19 cellular contexts compared by ENCODE assay signal in the genomic region with DNA sequence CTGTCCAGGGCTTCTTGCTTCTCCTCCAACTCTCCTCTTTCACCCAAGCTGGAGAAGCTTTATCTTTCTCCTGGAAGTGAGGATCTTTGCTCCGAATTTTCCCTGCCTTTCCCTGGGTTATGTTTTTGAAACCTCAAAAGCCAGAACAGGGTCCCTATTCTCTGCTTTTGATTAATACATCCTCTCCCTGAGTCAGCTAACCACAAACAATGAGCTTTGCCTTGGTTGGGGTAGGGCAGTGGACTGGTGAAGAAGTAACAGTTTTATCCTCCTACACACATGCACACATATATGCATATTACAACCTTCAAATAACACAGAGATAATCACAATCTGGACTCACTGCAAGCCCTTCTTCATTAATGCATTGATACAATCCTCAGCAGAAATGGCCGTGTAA. TPM values are rescaled to one million over a fixed set of nuclear protein-coding genes. Genes with fewer than 3 reads are reported as not detected.
DNase-seq lines count a peak whose midpoint lies in the region; ATAC-seq and TF ChIP-seq lines count a peak whose summit lies in the region.
"Had no signal": no experiment of that assay in that cellular context is flagged by ENCODE, and none has a peak within 500 bp of the region (broad histone marks: within the 10 kb centered on the region; RNA-seq: fewer than 3 reads in every experiment).

No MANE protein-coding gene starts in this region.

- peak overlapping the region in 10 of 11 experiments; percentile 23 to 83 (median 69); a peak in 11 of 22 replicates for H3K4me2 ChIP-seq in BLaER1 treated with 17β-estradiol and CSF1 and Interleukin-3, amounts not matched to agents 10 nM and 100 nM
- peak overlapping the region; percentile 41 for H3K4me2 ChIP-seq in Loucy (ENCODE audit: low read depth, low read length, poor library complexity, severe bottlenecking)
- H3K4me2 ChIP-seq: PC-9 had no signal

- H3F3A ChIP-seq in Loucy (ENCODE audit: low read depth): no peaks in the 10 kb centered on the region

- H3K36me3 ChIP-seq in BLaER1 treated with 17β-estradiol and CSF1 and Interleukin-3, amounts not matched to agents 10 nM and 100 nM: no peaks in the 10 kb centered on the region
- H3K36me3 ChIP-seq in Loucy (ENCODE audit: insufficient read depth, low read length) (no peaks in the 10 kb centered on the region), lower lobe of right lung (no peaks in the 10 kb centered on the region)
- H3K36me3 ChIP-seq: adrenal gland, thyroid gland had no signal

- no peak overlapping the region for H3K27ac ChIP-seq in BLaER1 treated with 17β-estradiol and CSF1 and Interleukin-3, amounts not matched to agents 10 nM and 100 nM
- H3K27ac ChIP-seq in lower lobe of right lung: no peak overlapping the region
- H3K27ac ChIP-seq: adrenal gland, parathyroid adenoma, PC-9, thyroid gland had no signal

- ATAC-seq in activated B cell treated with CpG ODN at 0.5 μM for 24 hours (ENCODE audit: low read depth) (no peak), GM21576 (IDR thresholded peaks at IDR 0.05; ENCODE audit: unreplicated experiment) (no peak), lower lobe of right lung (no peak), HG02840 (IDR thresholded peaks at IDR 0.05; ENCODE audit: low FRiP score, unreplicated experiment) (no peak)
- ATAC-seq: activated T-cell treated with anti-CD3 and anti-CD28 coated beads, Interleukin-2, amount 50 U/mL, for 72 hours had no signal

- intact Hi-C loops in activated B cell treated with CpG ODN at 0.5 μM for 24 hours (cut with micrococcal nuclease) (no loop called here), lower lobe of right lung (cut with DNase I) (no loop called here)

- no peaks in the 10 kb centered on the region for H3K27me3 Mint-ChIP-seq in activated B cell treated with CpG ODN at 0.5 μM for 24 hours
- H3K27me3 Mint-ChIP-seq in type B pancreatic cell: no peaks in the 10 kb centered on the region

- H3K9ac ChIP-seq in BLaER1 treated with 17β-estradiol and CSF1 and Interleukin-3, amounts not matched to agents 10 nM and 100 nM: no peak overlapping the region
- H3K9ac ChIP-seq in Loucy (ENCODE audit: low read depth, low read length, poor library complexity, severe bottlenecking): peak overlapping the region; percentile 31
- H3K9ac ChIP-seq: parathyroid adenoma had no signal

- H3K9me2 ChIP-seq in Loucy (replicated peaks; ENCODE audit: low read depth, low read length): no peaks in the 10 kb centered on the region

- H3K4me1 ChIP-seq in BLaER1 treated with 17β-estradiol and CSF1 and Interleukin-3, amounts not matched to agents 10 nM and 100 nM: peaks cover 28 to 37% (median 35%) of the 10 kb centered on the region in 10 experiments
- H3K4me1 ChIP-seq in Loucy (ENCODE audit: insufficient read depth, low read length, poor library complexity, severe bottlenecking): peaks cover 32% of the 10 kb centered on the region
- peaks cover 16% of the 10 kb centered on the region for H3K4me1 ChIP-seq in lower lobe of right lung
- H3K4me1 ChIP-seq: adrenal gland, parathyroid adenoma, thyroid gland had no signal

- TF ChIP-seq CTCF in Loucy (conservative IDR thresholded peaks at IDR 0.05; ENCODE audit: low read length) (no peak), activated B cell treated with CpG ODN at 0.5 μM for 24 hours (IDR thresholded peaks at IDR 0.05) (no peak), type B pancreatic cell (conservative IDR thresholded peaks at IDR 0.05) (no peak), lower lobe of right lung (IDR thresholded peaks at IDR 0.05) (no peak)

- H3K4me3 ChIP-seq in BLaER1 treated with 17β-estradiol and CSF1 and Interleukin-3, amounts not matched to agents 10 nM and 100 nM: no peak overlapping the region
- H3K4me3 ChIP-seq in Loucy (ENCODE audit: low read length, poor library complexity, severe bottlenecking) (no peak overlapping the region), lower lobe of right lung (no peak overlapping the region)
- H3K4me3 ChIP-seq: adrenal gland, PC-9, thyroid gland had no signal

- H4K20me1 ChIP-seq in BLaER1 treated with 17β-estradiol and CSF1 and Interleukin-3, amounts not matched to agents 10 nM and 100 nM: no peaks in the 10 kb centered on the region
- H4K20me1 ChIP-seq in Loucy (ENCODE audit: insufficient read depth, low read length, poor library complexity, severe bottlenecking): no peaks in the 10 kb centered on the region

- no peaks in the 10 kb centered on the region for H3K9me3 Mint-ChIP-seq in activated B cell treated with CpG ODN at 0.5 μM for 24 hours
- H3K9me3 Mint-ChIP-seq in type B pancreatic cell: peaks cover 7% of the 10 kb centered on the region

- H3K4me1 Mint-ChIP-seq in activated B cell treated with CpG ODN at 0.5 μM for 24 hours (peaks cover 47% of the 10 kb centered on the region), type B pancreatic cell (ENCODE audit: unreplicated experiment) (peaks cover 15% of the 10 kb centered on the region)

- POLR2A ChIA-PET in activated B cell treated with CpG ODN at 0.5 μM for 24 hours (lab: Charles Lee): interaction anchor here (0.6 to 3.9 kb wide), 11 partner anchors 25 to 802 kb away, joined by 3 to 187 read pairs (median 5); partner anchors contain the start of gene TRIM13

- H3K27ac Mint-ChIP-seq in activated B cell treated with CpG ODN at 0.5 μM for 24 hours (peak overlapping the region; percentile 95), type B pancreatic cell (no peak overlapping the region)
- H3K27ac Mint-ChIP-seq: activated T-cell treated with anti-CD3 and anti-CD28 coated beads, Interleukin-2, amount 50 U/mL, for 72 hours had no signal

- H3K36me3 Mint-ChIP-seq in activated B cell treated with CpG ODN at 0.5 μM for 24 hours (ENCODE audit: low read depth) (no peaks in the 10 kb centered on the region), type B pancreatic cell (peaks cover 1% of the 10 kb centered on the region)

- H2AFZ ChIP-seq in Loucy (ENCODE audit: low read length): no peak overlapping the region
- H2AFZ ChIP-seq: parathyroid adenoma, PC-9 had no signal

- H3K4me3 Mint-ChIP-seq in activated B cell treated with CpG ODN at 0.5 μM for 24 hours: peak overlapping the region; percentile 29
- H3K4me3 Mint-ChIP-seq in type B pancreatic cell: no peak overlapping the region
- H3K4me3 Mint-ChIP-seq: activated T-cell treated with anti-CD3 and anti-CD28 coated beads, Interleukin-2, amount 50 U/mL, for 72 hours had no signal

- DNase-seq in activated B cell treated with CpG ODN at 0.5 μM for 24 hours (no peak), kidney glomerular epithelial cell (lab: John Stamatoyannopoulos, UW) (peak; percentile 25), type B pancreatic cell (ENCODE audit: extremely low spot score, unreplicated experiment) (no peak), lower lobe of right lung (no peak)
- DNase-seq: activated CD4-positive, alpha-beta T cell treated with anti-CD3 and anti-CD28 coated beads, Interleukin-2, amount 50 U/mL, for 4 hours; activated T-cell treated with anti-CD3 and anti-CD28 coated beads, Interleukin-2, amount 50 U/mL, for 72 hours; adrenal gland; DMS79 treated with DMSO at 0.1 percent for 48 hours; NCI-H1694; NCI-H510A; PC-9; thyroid gland had no signal

- no peaks in the 10 kb centered on the region for H3K79me2 ChIP-seq in Loucy (ENCODE audit: insufficient read depth, low read length)
- H3K79me2 ChIP-seq: parathyroid adenoma had no signal

- CTCF ChIA-PET in activated B cell treated with CpG ODN at 0.5 μM for 24 hours (lab: Charles Lee): interaction anchor here (0.6 to 1.1 kb wide), 2 partner anchors 113 to 412 kb away, joined by 3 read pairs; no protein-coding TSS in a partner anchor

- H3K27me3 ChIP-seq in BLaER1 treated with 17β-estradiol and CSF1 and Interleukin-3, amounts not matched to agents 10 nM and 100 nM: no peaks in the 10 kb centered on the region
- H3K27me3 ChIP-seq in Loucy (ENCODE audit: insufficient read depth, low read length, poor library complexity, severe bottlenecking): no peaks in the 10 kb centered on the region
- no peaks in the 10 kb centered on the region for H3K27me3 ChIP-seq in lower lobe of right lung (ENCODE audit: low read depth)
- H3K27me3 ChIP-seq: adrenal gland, thyroid gland had no signal

- peaks cover 0 to 10% (median under 1%) of the 10 kb centered on the region in 11 experiments; a peak in 9 of 22 replicates for H3K9me3 ChIP-seq in BLaER1 treated with 17β-estradiol and CSF1 and Interleukin-3, amounts not matched to agents 10 nM and 100 nM (replicated peaks in 1 of 11)
- H3K9me3 ChIP-seq in Loucy (ENCODE audit: insufficient read depth, low read depth, low read length): no peaks in the 10 kb centered on the region
- no peaks in the 10 kb centered on the region for H3K9me3 ChIP-seq in lower lobe of right lung
- H3K9me3 ChIP-seq: adrenal gland, thyroid gland had no signal

RNA-seq across cellular contexts. Expression of gene DLEU7, which starts 44.6 kb away (rescaled TPM):
- total RNA-seq in activated B cell treated with CpG ODN at 0.5 μM for 24 hours (not detected in 2 replicates), type B pancreatic cell (ENCODE audit: low replicate concordance) (14.4 TPM in 1 of 2 replicates, not detected in the other), lower lobe of right lung (3.3 TPM)
- total RNA-seq: activated T-cell treated with anti-CD3 and anti-CD28 coated beads, Interleukin-2, amount 50 U/mL, for 72 hours; dermis microvascular lymphatic vessel endothelial cell; fibroblast of lung; PC-9 had no signal
